In genomic region chr20:21018576-21018975, GRCh38 we compare ENCODE assay signal across 22 cellular contexts.
"Had no signal": no experiment of that assay in that cellular context is flagged by ENCODE, and none has a peak within 500 bp of the region (broad histone marks: within the 10 kb centered on the region; RNA-seq: fewer than 3 reads in every experiment).

No MANE protein-coding gene starts in this region.

- H3K4me1 Mint-ChIP-seq: immature natural killer cell had no signal

- ATAC-seq: foreskin keratinocyte, gastroesophageal sphincter, heart left ventricle, left colon, left lung, left ventricle myocardium superior, lower lobe of right lung, mucosa of descending colon had no signal

- H3K4me2 ChIP-seq: hepatocyte had no signal

- H3K4me3 Mint-ChIP-seq: immature natural killer cell, mesothelial cell of epicardium had no signal

- H3K27ac ChIP-seq: coronary artery, dorsolateral prefrontal cortex, esophagus muscularis mucosa, foreskin keratinocyte, gastroesophageal sphincter, heart left ventricle, hepatocyte, left lung, lower lobe of right lung had no signal

- H3K27ac Mint-ChIP-seq: immature natural killer cell, mesothelial cell of epicardium had no signal

- H3K36me3 ChIP-seq: esophagus muscularis mucosa, gastroesophageal sphincter, heart left ventricle, left lung, lower lobe of right lung had no signal

- H3K9me3 Mint-ChIP-seq: immature natural killer cell, mesothelial cell of epicardium had no signal

- H3K9me3 ChIP-seq: esophagus muscularis mucosa, gastroesophageal sphincter, heart left ventricle, left lung, lower lobe of right lung, mucosa of descending colon had no signal

- H2AFZ ChIP-seq: hepatocyte had no signal

- DNase-seq: dermis blood vessel endothelial cell; dorsolateral prefrontal cortex; effector CD4-positive, alpha-beta T cell; effector memory CD4-positive, alpha-beta T cell; foreskin keratinocyte; heart left ventricle; hypothalamus; immature natural killer cell; islet precursor cell; kidney; kidney glomerular epithelial cell; left colon; left lung; left ventricle myocardium superior; lower lobe of right lung; mesenchymal stem cell; mucosa of descending colon had no signal

- H3K79me2 ChIP-seq: hepatocyte had no signal

- H3K36me3 Mint-ChIP-seq: immature natural killer cell, mesothelial cell of epicardium had no signal

- H3K4me3 ChIP-seq: coronary artery, dorsolateral prefrontal cortex, esophagus muscularis mucosa, gastroesophageal sphincter, heart left ventricle, hepatocyte, left lung, lower lobe of right lung, mucosa of descending colon had no signal

- H3K27me3 ChIP-seq: hepatocyte had no signal

- H3K4me1 ChIP-seq: esophagus muscularis mucosa, foreskin keratinocyte, gastroesophageal sphincter, left lung had no signal
